3 cellular contexts compared by ENCODE assay signal in genomic region chr9:95645579-95645978, GRCh38.
TF ChIP-seq lines count a peak whose summit lies in the region.

No MANE protein-coding gene starts in this region.

TF ChIP-seq in A549, 52 proteins besides CTCF, POLR2A, EP300 and RAD21:
- TF ChIP-seq ZNF302 (CRISPR knock-in tag; IDR thresholded peaks at IDR 0.05), result no peak
- no peak for TF ChIP-seq CEBPB (IDR thresholded peaks at IDR 0.05)
- TF ChIP-seq MAFK (IDR thresholded peaks at IDR 0.05; ENCODE audit: partially characterized antibody), result peak; percentile 92

TF ChIP-seq in HEK293, 187 proteins besides CTCF, POLR2A, EP300 and RAD21:
- TF ChIP-seq BCL11A (tag by site-specific recombination; IDR thresholded peaks at IDR 0.05; ENCODE audit: low read depth) (no peak), ZNF777 (tag by site-specific recombination; IDR thresholded peaks at IDR 0.05; ENCODE audit: borderline replicate concordance) (no peak), ZNF416 (tag by site-specific recombination; IDR thresholded peaks at IDR 0.05) (peak; percentile 83; the same call in 1 of the 2 replicates), KLF16 (tag by site-specific recombination; IDR thresholded peaks at IDR 0.05) (no peak)

TF ChIP-seq in H1, 55 proteins besides CTCF, POLR2A, EP300 and RAD21:
- no peak for TF ChIP-seq TBP (IDR thresholded peaks at IDR 0.05; ENCODE audit: low read depth, low read length)
- TF ChIP-seq SIRT6 (IDR thresholded peaks at IDR 0.05; ENCODE audit: low read length), result no peak
- peak; percentile 61; the same call in 1 of the 2 replicates for TF ChIP-seq MAFK (IDR thresholded peaks at IDR 0.05; ENCODE audit: low read depth, low read length)
